Comparison of ENCODE assay signal across 7 cellular contexts in genomic region chr16:67661101-67661661, GRCh38. TPM values are rescaled to one million over a fixed set of nuclear protein-coding genes. Genes with fewer than 3 reads are reported as not detected.
A peak's percentile ranks its signal among the peaks of the same experiment; 100 is the strongest.
DNase-seq lines count a peak whose midpoint lies in the region; ATAC-seq, FAIRE-seq and TF ChIP-seq lines count a peak whose summit lies in the region.

No MANE protein-coding gene starts in this region.

- H2AFZ ChIP-seq in Karpas-422 (ENCODE audit: low read length), result no peak overlapping the region
- peak overlapping the region; percentile 54 for H2AFZ ChIP-seq in astrocyte (ENCODE audit: low read depth, low read length)

- peaks cover 4% of the 10 kb centered on the region for H3K4me1 Mint-ChIP-seq in astrocyte (ENCODE audit: low read depth, unreplicated experiment)
- peaks cover 9 to 21% of the 10 kb centered on the region in 2 donors for H3K4me1 Mint-ChIP-seq in immature natural killer cell
- H3K4me1 Mint-ChIP-seq in stimulated activated effector memory CD8-positive, alpha-beta T cell treated with anti-CD3 and anti-CD28 coated beads, Interleukin-12 subunit alpha, Interleukin-12 subunit beta, amount 100 ng/mL, for 72 hours, result peaks cover 43% of the 10 kb centered on the region

- H3K27ac Mint-ChIP-seq in astrocyte (ENCODE audit: unreplicated experiment) (no peak overlapping the region), immature natural killer cell (peak overlapping the region; percentile 88 to 98 (median 93))
- peak overlapping the region; percentile 89 for H3K27ac Mint-ChIP-seq in stimulated activated effector memory CD8-positive, alpha-beta T cell treated with anti-CD3 and anti-CD28 coated beads, Interleukin-12 subunit alpha, Interleukin-12 subunit beta, amount 100 ng/mL, for 72 hours

- peak overlapping the region; percentile 82 for H3K4me3 Mint-ChIP-seq in astrocyte (ENCODE audit: unreplicated experiment)
- H3K4me3 Mint-ChIP-seq in immature natural killer cell, result peak overlapping the region; percentile 77 to 92 (median 90)
- peak overlapping the region; percentile 90 for H3K4me3 Mint-ChIP-seq in stimulated activated effector memory CD8-positive, alpha-beta T cell treated with anti-CD3 and anti-CD28 coated beads, Interleukin-12 subunit alpha, Interleukin-12 subunit beta, amount 100 ng/mL, for 72 hours

- H3K36me3 ChIP-seq in GM06990 (ENCODE audit: control insufficient read depth, insufficient read depth, low read length) (peaks cover 15% of the 10 kb centered on the region), Karpas-422 (ENCODE audit: insufficient read depth, low read length) (no peaks in the 10 kb centered on the region), astrocyte (ENCODE audit: insufficient read depth, low read length) (peaks cover 2% of the 10 kb centered on the region)

- peaks cover 5% of the 10 kb centered on the region; the same call in 1 of the 2 replicates for H4K20me1 ChIP-seq in Karpas-422 (ENCODE audit: insufficient read depth, low read depth, low read length)
- H4K20me1 ChIP-seq in astrocyte (ENCODE audit: insufficient read depth, low read length), result peaks cover 22% of the 10 kb centered on the region

- peaks cover 6% of the 10 kb centered on the region for H3K27me3 Mint-ChIP-seq in astrocyte (ENCODE audit: low read depth, unreplicated experiment)
- peaks cover 7 to 12% (median 11%) of the 10 kb centered on the region in 3 donors for H3K27me3 Mint-ChIP-seq in immature natural killer cell (ENCODE audit: low read depth in 3 of 3)

- no peaks in the 10 kb centered on the region for H3K9me3 ChIP-seq in Karpas-422 (ENCODE audit: low read length)
- no peaks in the 10 kb centered on the region for H3K9me3 ChIP-seq in astrocyte (ENCODE audit: insufficient read depth, low read depth, low read length)

- H3K9me3 Mint-ChIP-seq in astrocyte (ENCODE audit: unreplicated experiment), result no peaks in the 10 kb centered on the region
- no peaks in the 10 kb centered on the region for H3K9me3 Mint-ChIP-seq in immature natural killer cell
- no peaks in the 10 kb centered on the region for H3K9me3 Mint-ChIP-seq in stimulated activated effector memory CD8-positive, alpha-beta T cell treated with anti-CD3 and anti-CD28 coated beads, Interleukin-12 subunit alpha, Interleukin-12 subunit beta, amount 100 ng/mL, for 72 hours

- H3K4me2 ChIP-seq in Karpas-422 (ENCODE audit: low read depth, low read length, poor library complexity, severe bottlenecking) (peak overlapping the region; percentile 96), astrocyte (ENCODE audit: low read length) (peak overlapping the region; percentile 93)

- no peak for DNase-seq in GM06990 (ENCODE audit: extremely low read depth, insufficient read length)
- DNase-seq in Karpas-422, result no peak
- peak; percentile 43 for DNase-seq in astrocyte (ENCODE audit: low read depth)
- DNase-seq in immature natural killer cell, result no peak
- no peak for DNase-seq in stimulated activated effector memory CD8-positive, alpha-beta T cell treated with anti-CD3 and anti-CD28 coated beads, Interleukin-12 subunit alpha, Interleukin-12 subunit beta, amount 100 ng/mL, for 72 hours (ENCODE audit: low spot score in 2 of 2)
- no peak for DNase-seq in GM20000 (ENCODE audit: low spot score)

- H3K4me3 ChIP-seq in GM06990 (replicated peaks; ENCODE audit: low read depth, low read length) (peak overlapping the region; percentile 63), Karpas-422 (ENCODE audit: low read length) (peak overlapping the region; percentile 88), astrocyte (ENCODE audit: insufficient read depth, low read depth, low read length) (peak overlapping the region; percentile 48)

- TF ChIP-seq CTCF in GM06990 (IDR thresholded peaks at IDR 0.05; ENCODE audit: insufficient read depth, low read length, poor library complexity, severe bottlenecking), result no peak
- no peak for TF ChIP-seq CTCF in astrocyte (IDR thresholded peaks at IDR 0.05; ENCODE audit: insufficient read depth, low read depth, low read length)
- no peak for TF ChIP-seq CTCF in GM20000 (IDR thresholded peaks at IDR 0.05; ENCODE audit: extremely low read depth, missing control alignments)

- H3K9ac ChIP-seq in Karpas-422 (ENCODE audit: low read length) (peak overlapping the region; percentile 82), astrocyte (ENCODE audit: low read length) (no peak overlapping the region)

- H3K36me3 Mint-ChIP-seq in astrocyte (ENCODE audit: low read depth, unreplicated experiment) (peaks cover 4% of the 10 kb centered on the region), immature natural killer cell (peaks cover 0 to 3% (median 0%) of the 10 kb centered on the region in 3 donors)
- H3K36me3 Mint-ChIP-seq in stimulated activated effector memory CD8-positive, alpha-beta T cell treated with anti-CD3 and anti-CD28 coated beads, Interleukin-12 subunit alpha, Interleukin-12 subunit beta, amount 100 ng/mL, for 72 hours, result peaks cover 42% of the 10 kb centered on the region

- no peaks in the 10 kb centered on the region for H3K9me2 ChIP-seq in Karpas-422 (replicated peaks; ENCODE audit: insufficient read depth, low read length)

- ATAC-seq in stimulated activated effector memory CD8-positive, alpha-beta T cell treated with anti-CD3 and anti-CD28 coated beads, Interleukin-12 subunit alpha, Interleukin-12 subunit beta, amount 100 ng/mL, for 72 hours, result no peak
- no peak for ATAC-seq in GM18868 (IDR thresholded peaks at IDR 0.05; ENCODE audit: unreplicated experiment)

- peaks cover 27% of the 10 kb centered on the region for H3K4me1 ChIP-seq in Karpas-422 (ENCODE audit: low read length)
- peaks cover 14% of the 10 kb centered on the region for H3K4me1 ChIP-seq in astrocyte (ENCODE audit: insufficient read depth, low read length)

- FAIRE-seq in astrocyte (lab: Jason Lieb, UNC), result no peak

- H3K79me2 ChIP-seq in Karpas-422 (ENCODE audit: low read length) (peaks cover 18% of the 10 kb centered on the region), astrocyte (ENCODE audit: insufficient read depth, low read length) (peaks cover 14% of the 10 kb centered on the region)

- H3K27ac ChIP-seq in Karpas-422 (ENCODE audit: low read length), result peak overlapping the region; percentile 71
- H3K27ac ChIP-seq in astrocyte (ENCODE audit: low read depth, low read length), result no peak overlapping the region

- H3K27me3 ChIP-seq in GM06990 (replicated peaks; ENCODE audit: control insufficient read depth, insufficient read depth, low read length), result no peaks in the 10 kb centered on the region
- no peaks in the 10 kb centered on the region for H3K27me3 ChIP-seq in Karpas-422 (ENCODE audit: low read length)
- no peaks in the 10 kb centered on the region for H3K27me3 ChIP-seq in astrocyte (ENCODE audit: insufficient read depth, low read length)

RNA-seq across cellular contexts. Expression of gene PARD6A, which starts 0.4 kb away (rescaled TPM):
- total RNA-seq in Karpas-422 (2014; rRNA removed; shearing (Covaris generic); ENCODE audit: low replicate concordance), result 13.6 and 16.3 TPM in 2 replicates
- total RNA-seq in astrocyte, result 1.2 and 1.4 TPM in 2 replicates
- 10 to 100 TPM; 10.2 to 17.9 (median 10.3) TPM for polyA plus RNA-seq in immature natural killer cell

RNA-seq across cellular contexts. Expression of gene ACD, which starts 1.1 kb away (rescaled TPM):
- 19.1 and 50.4 TPM in 2 replicates for total RNA-seq in Karpas-422 (2014; rRNA removed; shearing (Covaris generic); ENCODE audit: low replicate concordance)
- total RNA-seq in astrocyte, result 11.8 and 13.5 TPM in 2 replicates
- polyA plus RNA-seq in immature natural killer cell, result 10 to 100 TPM; 31.0 to 51.2 (median 39.2) TPM

RNA-seq across cellular contexts. Expression of gene ENKD1, which starts 5.4 kb away (rescaled TPM):
- 8.4 and 26.8 TPM in 2 replicates for total RNA-seq in Karpas-422 (2014; rRNA removed; shearing (Covaris generic); ENCODE audit: low replicate concordance)
- total RNA-seq in astrocyte, result 6.0 and 8.5 TPM in 2 replicates
- polyA plus RNA-seq in immature natural killer cell, result 1 to 10 TPM in 1 of 3 donors, under 1 TPM in 2; 0.43 to 1.9 (median 0.48) TPM

RNA-seq across cellular contexts. Expression of gene C16orf86, which starts 5.4 kb away (rescaled TPM):
- 13.8 and 18.4 TPM in 2 replicates for total RNA-seq in Karpas-422 (2014; rRNA removed; shearing (Covaris generic); ENCODE audit: low replicate concordance)
- total RNA-seq in astrocyte, result 0.32 and 1.6 TPM in 2 replicates
- 1 to 10 TPM; 2.7 to 6.2 (median 4.2) TPM for polyA plus RNA-seq in immature natural killer cell

RNA-seq across cellular contexts. Expression of gene CARMIL2, which starts 16.2 kb away (rescaled TPM):
- 18.6 and 60.6 TPM in 2 replicates for total RNA-seq in Karpas-422 (2014; rRNA removed; shearing (Covaris generic); ENCODE audit: low replicate concordance)
- 2.0 TPM in 2 replicates for total RNA-seq in astrocyte
- 1 to 10 TPM; 1.4 to 4.1 (median 3.4) TPM for polyA plus RNA-seq in immature natural killer cell
